8 cellular contexts compared by ENCODE assay signal in the genomic region with DNA sequence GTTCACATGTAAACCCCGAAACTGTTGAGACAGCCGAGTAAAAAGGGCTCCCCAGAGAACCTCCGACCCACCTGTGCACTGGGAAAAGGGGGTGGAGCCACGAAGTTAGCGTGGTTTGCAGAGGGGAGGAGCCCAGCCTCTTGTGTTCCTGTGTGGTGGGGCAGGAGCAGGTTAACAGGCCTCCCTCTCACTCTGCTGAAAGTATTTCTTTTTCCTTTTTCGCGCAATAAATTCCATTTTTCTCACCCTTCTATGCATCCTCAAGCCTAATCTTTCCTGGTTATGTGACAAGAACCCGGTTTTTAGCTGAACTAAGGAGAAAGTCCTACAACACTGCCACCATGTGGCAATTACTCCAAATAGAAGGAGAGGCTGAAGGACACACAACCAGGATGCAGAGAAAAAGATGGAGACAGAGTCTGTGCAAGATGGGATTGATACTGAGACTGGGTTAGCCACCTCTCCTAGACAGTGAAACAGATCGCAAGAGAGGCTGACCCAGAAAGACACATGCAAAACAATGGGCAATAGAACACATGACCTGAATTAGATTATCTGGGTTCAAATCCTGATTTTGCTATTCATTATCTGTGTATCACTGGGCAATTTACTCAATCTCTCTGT.
DNase-seq lines count a peak whose midpoint lies in the region; ATAC-seq and TF ChIP-seq lines count a peak whose summit lies in the region.

No MANE protein-coding gene starts in this region.

- in situ Hi-C loops in KBM-7 (cut with MboI; ENCODE audit: low pct_unique_long_range_greater_than_20kb, low sequenced_read_pairs): no loop called here

- H3K27ac ChIP-seq in PC-9: no peak overlapping the region

- no peaks in the 10 kb centered on the region for H3F3A ChIP-seq in PC-9 (ENCODE audit: insufficient read depth, low read depth)

- H3K9me2 ChIP-seq in PC-9 (ENCODE audit: insufficient read depth): no peaks in the 10 kb centered on the region

- H3K9me3 ChIP-seq in PC-9 (ENCODE audit: insufficient read depth, low read depth): no peaks in the 10 kb centered on the region

- no peaks in the 10 kb centered on the region for H3K9me3 Mint-ChIP-seq in activated naive CD4-positive, alpha-beta T cell treated with anti-CD3 and anti-CD28 coated beads, Interleukin-2, amount 50 U/mL, for 72 hours
- H3K9me3 Mint-ChIP-seq in glutamatergic neuron (ENCODE audit: unreplicated experiment): no peaks in the 10 kb centered on the region

- H3K27ac Mint-ChIP-seq in activated naive CD4-positive, alpha-beta T cell treated with anti-CD3 and anti-CD28 coated beads, Interleukin-2, amount 50 U/mL, for 72 hours: no peak overlapping the region
- H3K27ac Mint-ChIP-seq in glutamatergic neuron (ENCODE audit: unreplicated experiment): no peak overlapping the region

- TF ChIP-seq CTCF in PC-9 (conservative IDR thresholded peaks at IDR 0.05) (peak; percentile 90), glutamatergic neuron (IDR thresholded peaks at IDR 0.05; ENCODE audit: partially characterized antibody, unreplicated experiment) (peak; percentile 58)

- intact Hi-C loops in PC-9 (cut with micrococcal nuclease; ENCODE audit: unreplicated experiment): loop anchor here (1.0 to 5.0 kb wide), 2 partner anchors 472 to 902 kb away; no protein-coding TSS in a partner anchor

- H3K79me2 ChIP-seq in PC-9 (ENCODE audit: low read depth): no peaks in the 10 kb centered on the region

- ATAC-seq in GM21447 (IDR thresholded peaks at IDR 0.05; ENCODE audit: unreplicated experiment) (peak; percentile 80), HG03097 (IDR thresholded peaks at IDR 0.05; ENCODE audit: low FRiP score, unreplicated experiment) (no peak)
- peak; percentile 91 to 92 for ATAC-seq in activated naive CD4-positive, alpha-beta T cell treated with anti-CD3 and anti-CD28 coated beads, Interleukin-2, amount 50 U/mL, for 72 hours

- BruUV-seq in PC-9 (replicated peaks; lab: Mats Ljungman, UMichigan): no TSS peak

- H3K4me2 ChIP-seq in PC-9: peak overlapping the region; percentile 86

- POLR2A ChIA-PET in PC-9 (lab: Charles Lee; ENCODE audit: unreplicated experiment): interaction anchor here (0.6 kb wide), 2 partner anchors 731 to 804 kb away, joined by 3 to 7 read pairs; a partner anchor contains a TSS

- H3K4me1 Mint-ChIP-seq in glutamatergic neuron (ENCODE audit: low read depth, unreplicated experiment): no peaks in the 10 kb centered on the region

- DNase-seq in DMS153 treated with DMSO at 0.1 percent for 48 hours (lab: John Stamatoyannopoulos, UW; ENCODE audit: unreplicated experiment) (peak; percentile 80), KBM-7 (peak; percentile 77), PC-9 (peak; percentile 44 to 57), glutamatergic neuron (peak; percentile 31), pons (ENCODE audit: low spot score) (peak; percentile 90)
- DNase-seq in activated naive CD4-positive, alpha-beta T cell treated with anti-CD3 and anti-CD28 coated beads, Interleukin-2, amount 50 U/mL, for 72 hours (ENCODE audit: low spot score in 2 of 2): peak in 1 of 2 donors; percentile 36

- no peaks in the 10 kb centered on the region for H3K27me3 ChIP-seq in PC-9 (ENCODE audit: insufficient read depth, low read depth)

- CTCF ChIA-PET in PC-9 (lab: Charles Lee): no interaction called here

- H3K27me3 Mint-ChIP-seq in glutamatergic neuron (ENCODE audit: unreplicated experiment): no peaks in the 10 kb centered on the region

- H3K4me3 ChIP-seq in PC-9: peak overlapping the region; percentile 60; the same call in 1 of the 2 replicates

- no peaks in the 10 kb centered on the region for H4K20me1 ChIP-seq in PC-9 (ENCODE audit: insufficient read depth)

- H3K36me3 ChIP-seq in PC-9 (ENCODE audit: low read depth): no peaks in the 10 kb centered on the region

- 0 out of 2 replicates have a peak, but pooled peaks cover 3% of the 10 kb centered on the region for H3K4me1 ChIP-seq in PC-9 (replicated peaks; ENCODE audit: insufficient read depth)

- H2AFZ ChIP-seq in PC-9: peak overlapping the region; percentile 82

- H3K36me3 Mint-ChIP-seq in activated naive CD4-positive, alpha-beta T cell treated with anti-CD3 and anti-CD28 coated beads, Interleukin-2, amount 50 U/mL, for 72 hours: no peaks in the 10 kb centered on the region
- no peaks in the 10 kb centered on the region for H3K36me3 Mint-ChIP-seq in glutamatergic neuron (ENCODE audit: unreplicated experiment)

- peak overlapping the region; percentile 72 for H3K4me3 Mint-ChIP-seq in glutamatergic neuron (ENCODE audit: unreplicated experiment)
